In genomic region chr4:170259631-170260153, GRCh38 we compare ENCODE assay signal across 8 cellular contexts.
DNase-seq lines count a peak whose midpoint lies in the region; ATAC-seq, FAIRE-seq and TF ChIP-seq lines count a peak whose summit lies in the region.

No MANE protein-coding gene starts in this region.

- peak overlapping the region; percentile 2 for H2AFZ ChIP-seq in astrocyte (ENCODE audit: low read depth, low read length)

- no peak overlapping the region for H3K4me3 Mint-ChIP-seq in astrocyte (ENCODE audit: unreplicated experiment)

- H3K27ac ChIP-seq in heart right ventricle (no peak overlapping the region), astrocyte (ENCODE audit: low read depth, low read length) (no peak overlapping the region), iPS DF 6.9 (ENCODE audit: low read length) (no peak overlapping the region)

- ATAC-seq in heart right ventricle (peak in 6 of 8 donors; percentile 4 to 62 (median 38)), Right ventricle myocardium superior (ENCODE audit: poor library complexity) (no peak), GM21786 (IDR thresholded peaks at IDR 0.05; ENCODE audit: unreplicated experiment) (peak; percentile 99)

- H3K27me3 Mint-ChIP-seq in astrocyte (ENCODE audit: low read depth, unreplicated experiment): peaks cover 3% of the 10 kb centered on the region

- H3K27me3 ChIP-seq in heart right ventricle (peaks cover 0 to 17% (median 5%) of the 10 kb centered on the region in 7 donors), astrocyte (ENCODE audit: insufficient read depth, low read length) (no peaks in the 10 kb centered on the region), iPS DF 6.9 (ENCODE audit: control insufficient read depth, insufficient read depth, low read length) (no peaks in the 10 kb centered on the region)

- 5 to 12% methylated on average over 6 of the region's 6 CpGs for WGBS in heart right ventricle, 2 donors
- WGBS in iPS DF 6.9 (ENCODE audit: insufficient coverage, insufficient read length): no CpG with 5 or more reads among the region's 6 CpGs

- H3K27ac Mint-ChIP-seq in astrocyte (ENCODE audit: unreplicated experiment): no peak overlapping the region

- H3K9ac ChIP-seq in astrocyte (ENCODE audit: low read length): no peak overlapping the region

- TF ChIP-seq CTCF in heart right ventricle (IDR thresholded peaks at IDR 0.05) (peak; percentile 21 to 73 (median 61)), astrocyte (IDR thresholded peaks at IDR 0.05; ENCODE audit: insufficient read depth, low read depth, low read length) (peak; percentile 99)

- peaks cover 8% of the 10 kb centered on the region for H3K4me1 Mint-ChIP-seq in astrocyte (ENCODE audit: low read depth, unreplicated experiment)

- H3K36me3 ChIP-seq in heart right ventricle (no peaks in the 10 kb centered on the region), astrocyte (ENCODE audit: insufficient read depth, low read length) (no peaks in the 10 kb centered on the region), iPS DF 6.9 (ENCODE audit: control insufficient read depth, insufficient read depth, low read length) (no peaks in the 10 kb centered on the region)

- no peaks in the 10 kb centered on the region for H3K79me2 ChIP-seq in astrocyte (ENCODE audit: insufficient read depth, low read length)

- H3K9me3 Mint-ChIP-seq in astrocyte (ENCODE audit: unreplicated experiment): peaks cover 2% of the 10 kb centered on the region

- H3K4me1 ChIP-seq in heart right ventricle (no peaks in the 10 kb centered on the region), astrocyte (ENCODE audit: insufficient read depth, low read length) (no peaks in the 10 kb centered on the region), iPS DF 6.9 (ENCODE audit: control insufficient read depth, insufficient read depth, low read length) (no peaks in the 10 kb centered on the region)

- H4K20me1 ChIP-seq in astrocyte (ENCODE audit: insufficient read depth, low read length): no peaks in the 10 kb centered on the region

- FAIRE-seq in astrocyte (lab: Jason Lieb, UNC): peak; percentile 67

- no peaks in the 10 kb centered on the region for H3K36me3 Mint-ChIP-seq in astrocyte (ENCODE audit: low read depth, unreplicated experiment)

- H3K9me3 ChIP-seq in heart right ventricle (peaks cover 0 to 4% (median 0%) of the 10 kb centered on the region in 11 donors), astrocyte (ENCODE audit: insufficient read depth, low read depth, low read length) (no peaks in the 10 kb centered on the region), iPS DF 6.9 (ENCODE audit: control insufficient read depth, insufficient read depth, low read length) (no peaks in the 10 kb centered on the region)

- intact Hi-C loops in heart right ventricle (cut with DNase I): loop anchor here in 3 of 10 donors (2.0 to 10.0 kb wide), 3 partner anchors 593 to 595 kb away; no protein-coding TSS in a partner anchor
- intact Hi-C loops in Right ventricle myocardium superior (cut with DNase I): no loop called here

- DNase-seq in heart right ventricle (peak; percentile 10 to 40), Right ventricle myocardium superior (no peak), HuH-7 (ENCODE audit: low spot score) (peak; percentile 59), NOMO-1 treated with DMSO at 0.1 percent for 48 hours (lab: John Stamatoyannopoulos, UW; ENCODE audit: unreplicated experiment) (peak; percentile 81), astrocyte (ENCODE audit: low read depth) (peak; percentile 46), iPS DF 6.9 (ENCODE audit: low read depth, low spot score) (peak; percentile 94)
- peak; percentile 40 for DNase-seq in stimulated activated CD4-positive, alpha-beta T cell treated with anti-CD3 and anti-CD28 coated beads, Interleukin-1b, Interleukin-23, amount 100 ng/mL, for 48 hours

- H3K4me2 ChIP-seq in astrocyte (ENCODE audit: low read length): no peak overlapping the region

- no peak overlapping the region for H3K4me3 ChIP-seq in heart right ventricle
- H3K4me3 ChIP-seq in astrocyte (ENCODE audit: insufficient read depth, low read depth, low read length): no peak overlapping the region
- no peak overlapping the region for H3K4me3 ChIP-seq in iPS DF 6.9 (ENCODE audit: low read length)
